11 cellular contexts compared by ENCODE assay signal in the genomic region with DNA sequence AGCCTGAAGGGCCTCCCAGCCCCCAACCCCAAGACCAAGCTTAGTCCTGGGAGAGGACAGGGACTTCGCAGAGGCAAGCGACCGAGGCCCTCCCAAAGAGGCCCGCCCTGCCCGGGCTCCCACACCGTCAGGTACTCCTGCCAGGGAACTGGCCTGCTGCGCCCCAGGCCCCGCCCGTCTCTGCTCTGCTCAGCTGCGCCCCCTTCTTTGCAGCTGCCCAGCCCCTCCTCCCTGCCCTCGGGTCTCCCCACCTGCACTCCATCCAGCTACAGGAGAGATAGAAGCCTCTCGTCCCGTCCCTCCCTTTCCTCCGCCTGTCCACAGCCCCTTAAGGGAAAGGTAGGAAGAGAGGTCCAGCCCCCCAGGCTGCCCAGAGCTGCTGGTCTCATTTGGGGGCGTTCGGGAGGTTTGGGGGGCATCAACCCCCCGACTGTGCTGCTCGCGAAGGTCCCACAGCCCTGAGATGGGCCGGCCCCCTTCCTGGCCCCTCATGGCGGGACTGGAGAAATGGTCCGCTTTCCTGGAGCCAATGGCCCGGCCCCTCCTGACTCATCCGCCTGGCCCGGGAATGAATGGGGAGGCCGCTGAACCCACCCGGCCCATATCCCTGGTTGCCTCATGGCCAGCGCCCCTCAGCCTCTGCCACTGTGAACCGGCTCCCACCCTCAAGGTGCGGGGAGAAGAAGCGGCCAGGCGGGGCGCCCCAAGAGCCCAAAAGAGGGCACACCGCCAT. TPM values are rescaled to one million over a fixed set of nuclear protein-coding genes. Genes with fewer than 3 reads are reported as not detected.
DNase-seq lines count a peak whose midpoint lies in the region; ATAC-seq and TF ChIP-seq lines count a peak whose summit lies in the region.
"Had no signal": no experiment of that assay in that cellular context is flagged by ENCODE, and none has a peak within 500 bp of the region (broad histone marks: within the 10 kb centered on the region; RNA-seq: fewer than 3 reads in every experiment).

No MANE protein-coding gene starts in this region.

- H3K27ac ChIP-seq in upper lobe of right lung: peak overlapping the region; percentile 51
- H3K27ac ChIP-seq: ascending aorta; BLaER1 treated with 17β-estradiol and CSF1 and Interleukin-3, amounts not matched to agents 10 nM and 100 nM had no signal

- H3K36me3 ChIP-seq in upper lobe of right lung: no peaks in the 10 kb centered on the region
- H3K36me3 ChIP-seq: ascending aorta; BLaER1 treated with 17β-estradiol and CSF1 and Interleukin-3, amounts not matched to agents 10 nM and 100 nM had no signal

- H3K9me3 ChIP-seq in upper lobe of right lung: no peaks in the 10 kb centered on the region
- H3K9me3 ChIP-seq: ascending aorta had no signal

- H3K4me1 Mint-ChIP-seq in activated naive CD8-positive, alpha-beta T cell (ENCODE audit: low read depth): peaks cover 9% of the 10 kb centered on the region
- no peaks in the 10 kb centered on the region for H3K4me1 Mint-ChIP-seq in activated naive CD8-positive, alpha-beta T cell treated with anti-CD3 and anti-CD28 coated beads, Interleukin-2, amount 50 U/mL, for 24 hours
- peaks cover 11% of the 10 kb centered on the region for H3K4me1 Mint-ChIP-seq in central memory CD8-positive, alpha-beta T cell

- no peak overlapping the region for H3K27ac Mint-ChIP-seq in activated naive CD8-positive, alpha-beta T cell
- no peak overlapping the region for H3K27ac Mint-ChIP-seq in activated naive CD8-positive, alpha-beta T cell treated with anti-CD3 and anti-CD28 coated beads, Interleukin-2, amount 50 U/mL, for 24 hours
- H3K27ac Mint-ChIP-seq in central memory CD8-positive, alpha-beta T cell (ENCODE audit: low read depth): no peak overlapping the region

- H3K27me3 ChIP-seq in upper lobe of right lung: peaks cover 75% of the 10 kb centered on the region

- TF ChIP-seq POLR2A in lower leg skin (IDR thresholded peaks at IDR 0.05): no peak

- peak overlapping the region; percentile 38 for H3K4me3 ChIP-seq in upper lobe of right lung
- H3K4me3 ChIP-seq in lower leg skin (ENCODE audit: low read depth, poor library complexity, severe bottlenecking): no peak overlapping the region
- H3K4me3 ChIP-seq: ascending aorta; BLaER1 treated with 17β-estradiol and CSF1 and Interleukin-3, amounts not matched to agents 10 nM and 100 nM had no signal

- no peak for TF ChIP-seq CTCF in upper lobe of right lung (IDR thresholded peaks at IDR 0.05)
- no peak for TF ChIP-seq CTCF in lower leg skin (IDR thresholded peaks at IDR 0.05)

- H3K4me1 ChIP-seq in upper lobe of right lung: peaks cover 14% of the 10 kb centered on the region
- H3K4me1 ChIP-seq: ascending aorta; BLaER1 treated with 17β-estradiol and CSF1 and Interleukin-3, amounts not matched to agents 10 nM and 100 nM had no signal

- no peak for DNase-seq in activated naive CD8-positive, alpha-beta T cell treated with anti-CD3 and anti-CD28 coated beads, Interleukin-2, amount 50 U/mL, for 24 hours
- DNase-seq in central memory CD8-positive, alpha-beta T cell (ENCODE audit: low spot score in 2 of 2): no peak
- DNase-seq in left colon: peak; percentile 60 to 61
- DNase-seq in upper lobe of right lung: peak; percentile 81
- no peak for DNase-seq in lower leg skin (ENCODE audit: low spot score in 2 of 2)

- peaks cover 11% of the 10 kb centered on the region for H3K27me3 Mint-ChIP-seq in activated naive CD8-positive, alpha-beta T cell
- H3K27me3 Mint-ChIP-seq in activated naive CD8-positive, alpha-beta T cell treated with anti-CD3 and anti-CD28 coated beads, Interleukin-2, amount 50 U/mL, for 24 hours: peaks cover 33% of the 10 kb centered on the region
- peaks cover 28% of the 10 kb centered on the region for H3K27me3 Mint-ChIP-seq in central memory CD8-positive, alpha-beta T cell

- H3K9me3 Mint-ChIP-seq in activated naive CD8-positive, alpha-beta T cell (ENCODE audit: low read depth): no peaks in the 10 kb centered on the region
- H3K9me3 Mint-ChIP-seq in activated naive CD8-positive, alpha-beta T cell treated with anti-CD3 and anti-CD28 coated beads, Interleukin-2, amount 50 U/mL, for 24 hours: no peaks in the 10 kb centered on the region
- H3K9me3 Mint-ChIP-seq in central memory CD8-positive, alpha-beta T cell: no peaks in the 10 kb centered on the region

- intact Hi-C loops in left colon (cut with DNase I, micrococcal nuclease): no loop called here
- intact Hi-C loops in upper lobe of right lung (cut with DNase I): no loop called here
- intact Hi-C loops in lower leg skin (cut with DNase I; ENCODE audit: low total_unique reads): no loop called here

- H3K4me3 Mint-ChIP-seq in activated naive CD8-positive, alpha-beta T cell: peak overlapping the region; percentile 63
- no peak overlapping the region for H3K4me3 Mint-ChIP-seq in activated naive CD8-positive, alpha-beta T cell treated with anti-CD3 and anti-CD28 coated beads, Interleukin-2, amount 50 U/mL, for 24 hours
- H3K4me3 Mint-ChIP-seq in central memory CD8-positive, alpha-beta T cell: peak overlapping the region; percentile 58

- 21 to 23% methylated on average over 30 to 31 of the region's 34 CpGs for WGBS in lower leg skin, 2 donors

- no peak for ATAC-seq in activated naive CD8-positive, alpha-beta T cell treated with anti-CD3 and anti-CD28 coated beads, Interleukin-2, amount 50 U/mL, for 24 hours
- ATAC-seq in central memory CD8-positive, alpha-beta T cell (replicated peaks; ENCODE audit: extremely low read depth, poor library complexity, severe bottlenecking): no peak
- ATAC-seq in left colon (peak; percentile 39), upper lobe of right lung (peak; percentile 14), GM18520 (IDR thresholded peaks at IDR 0.05; ENCODE audit: unreplicated experiment) (no peak), GM21515 (IDR thresholded peaks at IDR 0.05; ENCODE audit: unreplicated experiment) (no peak)

- H3K36me3 Mint-ChIP-seq in activated naive CD8-positive, alpha-beta T cell: no peaks in the 10 kb centered on the region
- H3K36me3 Mint-ChIP-seq in activated naive CD8-positive, alpha-beta T cell treated with anti-CD3 and anti-CD28 coated beads, Interleukin-2, amount 50 U/mL, for 24 hours (ENCODE audit: low read depth): no peaks in the 10 kb centered on the region
- H3K36me3 Mint-ChIP-seq in central memory CD8-positive, alpha-beta T cell (ENCODE audit: insufficient read depth): no peaks in the 10 kb centered on the region

RNA-seq across cellular contexts. Expression of a gene that starts 21.9 kb away (rescaled TPM):
- total RNA-seq in left colon (100 to 1,000 TPM; 469 to 500 TPM), upper lobe of right lung (397 TPM), lower leg skin (100 to 1,000 TPM; 242 to 326 (median 317) TPM)

RNA-seq across cellular contexts. Expression of a gene that starts 42.5 kb away (rescaled TPM):
- 10 to 100 TPM; 11.9 to 14.7 TPM for total RNA-seq in left colon
- 12.5 TPM for total RNA-seq in upper lobe of right lung
- total RNA-seq in lower leg skin: 10 to 100 TPM; 16.9 to 37.0 (median 31.3) TPM

RNA-seq across cellular contexts. Expression of a gene that starts 48.5 kb away (rescaled TPM):
- total RNA-seq in left colon (10 to 100 TPM; 31.9 to 32.9 TPM), upper lobe of right lung (39.9 TPM), lower leg skin (100 to 1,000 TPM in 1 of 4 donors, 10 to 100 TPM in 3; 59.1 to 100 (median 82.2) TPM)

RNA-seq across cellular contexts. Expression of a gene that starts 53.8 kb away (rescaled TPM):
- total RNA-seq in left colon (under 1 TPM in 1 of 2 donors, not detected in 1; 0.14 TPM), upper lobe of right lung (10.1 TPM), lower leg skin (1 to 10 TPM; 1.9 to 4.1 (median 3.5) TPM)
- total RNA-seq: ascending aorta, HT1080 had no signal

Comparison
In these comparisons a context has a peak if more than half of its experiments do, and no peak if none do; other contexts are left out.
1. ATAC-seq: peak in left colon (single experiment) and upper lobe of right lung (single experiment); none in activated naive CD8-positive, alpha-beta T cell treated with anti-CD3 and anti-CD28 coated beads, Interleukin-2, amount 50 U/mL, for 24 hours (single experiment), central memory CD8-positive, alpha-beta T cell (single experiment), GM18520 (single experiment) and GM21515 (single experiment).
2. DNase-seq: peak in left colon (2 of 2) and upper lobe of right lung (single experiment); none in activated naive CD8-positive, alpha-beta T cell treated with anti-CD3 and anti-CD28 coated beads, Interleukin-2, amount 50 U/mL, for 24 hours (single experiment), central memory CD8-positive, alpha-beta T cell (0 of 2) and lower leg skin (0 of 2).